Comparison of ENCODE assay signal across 13 cellular contexts in genomic region chr15:89364341-89364740, GRCh38. TPM values are rescaled to one million over a fixed set of nuclear protein-coding genes. Genes with fewer than 3 reads are reported as not detected.
A peak's percentile ranks its signal among the peaks of the same experiment; 100 is the strongest.
DNase-seq lines count a peak whose midpoint lies in the region; ATAC-seq and TF ChIP-seq lines count a peak whose summit lies in the region.
"Had no signal": no experiment of that assay in that cellular context is flagged by ENCODE, and none has a peak within 500 bp of the region (broad histone marks: within the 10 kb centered on the region; RNA-seq: fewer than 3 reads in every experiment).

No MANE protein-coding gene starts in this region.

- no peaks in the 10 kb centered on the region for H3K9me3 ChIP-seq in mucosa of descending colon
- H3K9me3 ChIP-seq: tibial nerve had no signal

- ATAC-seq in mucosa of descending colon (peak; percentile 20), GM18909 (IDR thresholded peaks at IDR 0.05; ENCODE audit: poor library complexity, unreplicated experiment) (no peak)

- peaks cover 10% of the 10 kb centered on the region for H3K4me1 ChIP-seq in mucosa of descending colon (ENCODE audit: low read depth)

- DNase-seq in DMS153 (lab: John Stamatoyannopoulos, UW) (peak; percentile 51), DMS153 treated with DMSO at 0.1 percent for 48 hours (lab: John Stamatoyannopoulos, UW; ENCODE audit: unreplicated experiment) (no peak), NCI-H2029 (lab: John Stamatoyannopoulos, UW) (peak; percentile 86), SKM-1 (lab: John Stamatoyannopoulos, UW; ENCODE audit: unreplicated experiment) (peak; percentile 68), mucosa of descending colon (peak in 1 of 3 donors; percentile 31)
- DNase-seq in activated CD4-positive, alpha-beta T cell treated with anti-CD3 and anti-CD28 coated beads, Interleukin-2, amount 50 U/mL, for 4 hours = no peak
- no peak for DNase-seq in activated CD4-positive, alpha-beta T cell treated with anti-CD3 and anti-CD28 coated beads for 4 hours
- DNase-seq: amniotic stem cell; effector memory CD4-positive, alpha-beta T cell; PC-9 had no signal

- TF ChIP-seq CTCF in mucosa of descending colon (IDR thresholded peaks at IDR 0.05) = no peak

- intact Hi-C loops in mucosa of descending colon (cut with DNase I, micrococcal nuclease) = no loop called here

- H3K4me3 ChIP-seq in mucosa of descending colon = no peak overlapping the region
- H3K4me3 ChIP-seq: PC-9, skin epidermis, tibial nerve had no signal

- H3K36me3 ChIP-seq in mucosa of descending colon (ENCODE audit: low read depth) = no peaks in the 10 kb centered on the region
- H3K36me3 ChIP-seq: tibial nerve had no signal

RNA-seq across cellular contexts. Expression of gene POLG, which starts 29.7 kb away (rescaled TPM):
- 10 to 100 TPM; 59.4 to 73.7 (median 66.0) TPM for total RNA-seq in mucosa of descending colon

Comparison
In these comparisons a context has a peak if more than half of its experiments do, and no peak if none do; other contexts are left out.
1. DNase-seq: peak in DMS153 (single experiment), NCI-H2029 (single experiment) and SKM-1 (single experiment); none in DMS153 treated with DMSO at 0.1 percent for 48 hours (single experiment), activated CD4-positive, alpha-beta T cell treated with anti-CD3 and anti-CD28 coated beads, Interleukin-2, amount 50 U/mL, for 4 hours (0 of 2) and activated CD4-positive, alpha-beta T cell treated with anti-CD3 and anti-CD28 coated beads for 4 hours (0 of 2).